Comparison of ENCODE assay signal across 25 cellular contexts in genomic region chr6:3348821-3349220, GRCh38.
DNase-seq lines count a peak whose midpoint lies in the region; TF ChIP-seq lines count a peak whose summit lies in the region.
"Had no signal": no experiment of that assay in that cellular context is flagged by ENCODE, and none has a peak within 500 bp of the region (broad histone marks: within the 10 kb centered on the region; RNA-seq: fewer than 3 reads in every experiment).

No MANE protein-coding gene starts in this region.

- H3K4me2 ChIP-seq in BLaER1, result peak overlapping the region; percentile 86
- H3K4me2 ChIP-seq: hepatocyte had no signal

- no peak overlapping the region for H3K27ac Mint-ChIP-seq in nephron progenitor cell
- H3K27ac Mint-ChIP-seq in activated T-helper 1 cell treated with anti-CD3 and anti-CD28 coated beads, Interleukin-12 subunit alpha, Interleukin-12 subunit beta, Interleukin-2, Interleukin-4 antibody, amounts not matched to agents 30 ng/mL and 10 ng/mL and 1 ng/mL, durations not matched to agents 14 hours and 24 hours and 36 hours, result no peak overlapping the region
- H3K27ac Mint-ChIP-seq: activated naive CD8-positive, alpha-beta T cell treated with anti-CD3 and anti-CD28 coated beads, Interleukin-2, amount 50 U/mL, for 24 hours; B cell; dendritic cell treated with granulocyte-macrophage colony-stimulating factor and Interleukin-4, amounts not matched to agents 40 ng/mL and 50 ng/mL, for 4 days; stimulated activated naive CD8-positive, alpha-beta T cell treated with anti-CD3 and anti-CD28 coated beads, Interleukin-15, Interleukin-2, amounts not matched to agents 100 ng/mL and 50 ng/mL, for 24 hours; T-helper 2 cell treated with Interferon-gamma antibody and Interleukin-4, amounts not matched to agents 5 μg/mL and 100 μg/mL, for 36 hours had no signal

- intact Hi-C loops in activated T-helper 1 cell treated with anti-CD3 and anti-CD28 coated beads, Interleukin-12 subunit alpha, Interleukin-12 subunit beta, Interleukin-2, Interleukin-4 antibody, amounts not matched to agents 30 ng/mL and 10 ng/mL and 1 ng/mL, durations not matched to agents 14 hours and 24 hours and 36 hours (cut with micrococcal nuclease), result no loop called here

- H3K4me3 ChIP-seq in BLaER1, result peak overlapping the region; percentile 54
- no peak overlapping the region for H3K4me3 ChIP-seq in SJCRH30
- H3K4me3 ChIP-seq: hepatocyte, prostate gland had no signal

- DNase-seq in LHCN-M2 (ENCODE audit: low read depth) (peak; percentile 86), SJCRH30 (peak; percentile 73 to 81), nephron progenitor cell (no peak), DMS79 (lab: John Stamatoyannopoulos, UW) (no peak), NCI-H187 treated with DMSO at 0.1 percent for 48 hours (lab: John Stamatoyannopoulos, UW) (no peak)
- DNase-seq in activated T-helper 1 cell treated with anti-CD3 and anti-CD28 coated beads, Interleukin-12 subunit alpha, Interleukin-12 subunit beta, Interleukin-2, Interleukin-4 antibody, amounts not matched to agents 30 ng/mL and 10 ng/mL and 1 ng/mL, durations not matched to agents 14 hours and 24 hours and 36 hours (ENCODE audit: low spot score), result no peak
- DNase-seq in stimulated activated CD4-positive, alpha-beta T cell treated with anti-CD3 and anti-CD28 coated beads, Interleukin-12 subunit alpha, Interleukin-12 subunit beta, amount 100 ng/mL, for 4 hours, result no peak
- DNase-seq: activated CD4-positive, alpha-beta T cell treated with anti-CD3 and anti-CD28 coated beads for 4 hours; activated naive CD8-positive, alpha-beta T cell treated with anti-CD3 and anti-CD28 coated beads, Interleukin-2, amount 50 U/mL, for 24 hours; activated T-cell treated with anti-CD3 and anti-CD28 coated beads, Interleukin-2, amount 50 U/mL, for 4 hours; central memory CD4-positive, alpha-beta T cell; DMS79 treated with DMSO at 0.1 percent for 48 hours; Karpas-422; left cardiac atrium; NCI-H1105 treated with DMSO at 0.1 percent for 48 hours; NCI-H2081; NCI-H345; NCI-H82 had no signal

- no peaks in the 10 kb centered on the region for H3K36me3 Mint-ChIP-seq in nephron progenitor cell (ENCODE audit: low read depth)
- no peaks in the 10 kb centered on the region for H3K36me3 Mint-ChIP-seq in activated T-helper 1 cell treated with anti-CD3 and anti-CD28 coated beads, Interleukin-12 subunit alpha, Interleukin-12 subunit beta, Interleukin-2, Interleukin-4 antibody, amounts not matched to agents 30 ng/mL and 10 ng/mL and 1 ng/mL, durations not matched to agents 14 hours and 24 hours and 36 hours (ENCODE audit: low read depth)

- H3K27me3 ChIP-seq in BLaER1 (no peaks in the 10 kb centered on the region), SJCRH30 (no peaks in the 10 kb centered on the region)
- H3K27me3 ChIP-seq: hepatocyte had no signal

- TF ChIP-seq CTCF in nephron progenitor cell (IDR thresholded peaks at IDR 0.05), result no peak

- peaks cover 7% of the 10 kb centered on the region for H3K27me3 Mint-ChIP-seq in nephron progenitor cell (ENCODE audit: low read depth, poor library complexity)
- H3K27me3 Mint-ChIP-seq in activated T-helper 1 cell treated with anti-CD3 and anti-CD28 coated beads, Interleukin-12 subunit alpha, Interleukin-12 subunit beta, Interleukin-2, Interleukin-4 antibody, amounts not matched to agents 30 ng/mL and 10 ng/mL and 1 ng/mL, durations not matched to agents 14 hours and 24 hours and 36 hours (ENCODE audit: insufficient read depth), result no peaks in the 10 kb centered on the region
- H3K27me3 Mint-ChIP-seq: activated naive CD8-positive, alpha-beta T cell treated with anti-CD3 and anti-CD28 coated beads, Interleukin-2, amount 50 U/mL, for 24 hours had no signal

- H3K9me3 ChIP-seq in BLaER1 (no peaks in the 10 kb centered on the region), SJCRH30 (replicated peaks) (no peaks in the 10 kb centered on the region)
- H3K9me3 ChIP-seq: prostate gland had no signal

- H3K36me3 ChIP-seq in BLaER1 (no peaks in the 10 kb centered on the region), SJCRH30 (no peaks in the 10 kb centered on the region)
- H3K36me3 ChIP-seq: prostate gland had no signal

- H3K4me1 Mint-ChIP-seq in nephron progenitor cell, result peaks cover 93% of the 10 kb centered on the region
- no peaks in the 10 kb centered on the region for H3K4me1 Mint-ChIP-seq in activated T-helper 1 cell treated with anti-CD3 and anti-CD28 coated beads, Interleukin-12 subunit alpha, Interleukin-12 subunit beta, Interleukin-2, Interleukin-4 antibody, amounts not matched to agents 30 ng/mL and 10 ng/mL and 1 ng/mL, durations not matched to agents 14 hours and 24 hours and 36 hours (ENCODE audit: low read depth)

- H3K9ac ChIP-seq in BLaER1, result peak overlapping the region; percentile 64

- peak overlapping the region; percentile 86 for H3K27ac ChIP-seq in BLaER1
- no peak overlapping the region for H3K27ac ChIP-seq in SJCRH30
- H3K27ac ChIP-seq: prostate gland had no signal

- peak overlapping the region; percentile 18 for H3K4me3 Mint-ChIP-seq in nephron progenitor cell
- H3K4me3 Mint-ChIP-seq in activated T-helper 1 cell treated with anti-CD3 and anti-CD28 coated beads, Interleukin-12 subunit alpha, Interleukin-12 subunit beta, Interleukin-2, Interleukin-4 antibody, amounts not matched to agents 30 ng/mL and 10 ng/mL and 1 ng/mL, durations not matched to agents 14 hours and 24 hours and 36 hours, result no peak overlapping the region
- H3K4me3 Mint-ChIP-seq: activated naive CD8-positive, alpha-beta T cell treated with anti-CD3 and anti-CD28 coated beads, Interleukin-2, amount 50 U/mL, for 24 hours; activated T-cell treated with anti-CD3 and anti-CD28 coated beads, Interleukin-2, amount 50 U/mL, for 4 hours; B cell; dendritic cell treated with granulocyte-macrophage colony-stimulating factor and Interleukin-4, amounts not matched to agents 40 ng/mL and 50 ng/mL, for 4 days; stimulated activated naive CD8-positive, alpha-beta T cell treated with anti-CD3 and anti-CD28 coated beads, Interleukin-15, Interleukin-2, amounts not matched to agents 100 ng/mL and 50 ng/mL, for 24 hours; T-helper 2 cell treated with Interferon-gamma antibody and Interleukin-4, amounts not matched to agents 5 μg/mL and 100 μg/mL, for 36 hours had no signal

- H3K4me1 ChIP-seq in BLaER1 (peaks cover 100% of the 10 kb centered on the region), SJCRH30 (peaks cover 29% of the 10 kb centered on the region)

- no peaks in the 10 kb centered on the region for H4K20me1 ChIP-seq in BLaER1

- no peaks in the 10 kb centered on the region for H3K9me3 Mint-ChIP-seq in nephron progenitor cell
- H3K9me3 Mint-ChIP-seq in activated T-helper 1 cell treated with anti-CD3 and anti-CD28 coated beads, Interleukin-12 subunit alpha, Interleukin-12 subunit beta, Interleukin-2, Interleukin-4 antibody, amounts not matched to agents 30 ng/mL and 10 ng/mL and 1 ng/mL, durations not matched to agents 14 hours and 24 hours and 36 hours, result no peaks in the 10 kb centered on the region
- H3K9me3 Mint-ChIP-seq: activated naive CD8-positive, alpha-beta T cell treated with anti-CD3 and anti-CD28 coated beads, Interleukin-2, amount 50 U/mL, for 24 hours; activated T-cell treated with anti-CD3 and anti-CD28 coated beads, Interleukin-2, amount 50 U/mL, for 4 hours; dendritic cell treated with granulocyte-macrophage colony-stimulating factor and Interleukin-4, amounts not matched to agents 40 ng/mL and 50 ng/mL, for 4 days; stimulated activated naive CD8-positive, alpha-beta T cell treated with anti-CD3 and anti-CD28 coated beads, Interleukin-15, Interleukin-2, amounts not matched to agents 100 ng/mL and 50 ng/mL, for 24 hours; T-helper 2 cell treated with Interferon-gamma antibody and Interleukin-4, amounts not matched to agents 5 μg/mL and 100 μg/mL, for 36 hours had no signal

Comparison
In these comparisons a context has a peak if more than half of its experiments do, and no peak if none do; other contexts are left out.
1. DNase-seq: peak in LHCN-M2 (single experiment) and SJCRH30 (2 of 2); none in nephron progenitor cell (single experiment), activated T-helper 1 cell treated with anti-CD3 and anti-CD28 coated beads, Interleukin-12 subunit alpha, Interleukin-12 subunit beta, Interleukin-2, Interleukin-4 antibody, amounts not matched to agents 30 ng/mL and 10 ng/mL and 1 ng/mL, durations not matched to agents 14 hours and 24 hours and 36 hours (single experiment), DMS79 (single experiment), stimulated activated CD4-positive, alpha-beta T cell treated with anti-CD3 and anti-CD28 coated beads, Interleukin-12 subunit alpha, Interleukin-12 subunit beta, amount 100 ng/mL, for 4 hours (single experiment) and NCI-H187 treated with DMSO at 0.1 percent for 48 hours (single experiment).